ENCODE assay signal across 25 cellular contexts in genomic region chr1:217389895-217390294, GRCh38.
A peak's percentile ranks its signal among the peaks of the same experiment; 100 is the strongest.
DNase-seq lines count a peak whose midpoint lies in the region; ATAC-seq and TF ChIP-seq lines count a peak whose summit lies in the region.
"Had no signal": no experiment of that assay in that cellular context is flagged by ENCODE, and none has a peak within 500 bp of the region (broad histone marks: within the 10 kb centered on the region; RNA-seq: fewer than 3 reads in every experiment).

No MANE protein-coding gene starts in this region.

- no peaks in the 10 kb centered on the region for H3K4me1 ChIP-seq in breast epithelium
- H3K4me1 ChIP-seq: tibial artery, vagina had no signal

- no peaks in the 10 kb centered on the region for H3K36me3 ChIP-seq in breast epithelium
- H3K36me3 ChIP-seq: brain microvascular endothelial cell, tibial artery, vagina had no signal

- no peaks in the 10 kb centered on the region for H3K9me3 ChIP-seq in breast epithelium
- H3K9me3 ChIP-seq: tibial artery, vagina had no signal

- no peak for DNase-seq in stimulated activated CD4-positive, alpha-beta T cell treated with anti-CD3 and anti-CD28 coated beads, Interleukin-4, amount 100 ng/mL, for 24 hours
- DNase-seq in breast epithelium (ENCODE audit: low spot score in 2 of 2) (no peak), nucleus accumbens (lab: John Stamatoyannopoulos, UW) (no peak)
- DNase-seq: activated CD8-positive, alpha-beta memory T cell treated with anti-CD3 and anti-CD28 coated beads, Interleukin-2, amount 50 U/mL, for 48 hours; activated CD8-positive, alpha-beta T cell treated with anti-CD3 and anti-CD28 coated beads for 36 hours; amniotic stem cell; brain microvascular endothelial cell; H7; KBM-7; NCI-H1092 treated with DMSO at 0.1 percent for 48 hours; NCI-H1694 treated with DMSO at 0.1 percent for 48 hours; NCI-H446 treated with DMSO at 0.1 percent for 48 hours; NCI-H774; SHP77 treated with DMSO at 0.1 percent for 48 hours; stimulated activated CD4-positive, alpha-beta T cell treated with anti-CD3 and anti-CD28 coated beads, Interleukin-12 subunit alpha, Interleukin-12 subunit beta, amount 100 ng/mL, for 4 hours; stimulated activated CD4-positive, alpha-beta T cell treated with anti-CD3 and anti-CD28 coated beads, Interleukin-4, amount 100 ng/mL, for 4 hours; T-helper 2 cell; tibial artery had no signal

- TF ChIP-seq POLR2A in breast epithelium (IDR thresholded peaks at IDR 0.05), result no peak

- no peak for TF ChIP-seq CTCF in breast epithelium (IDR thresholded peaks at IDR 0.05)

- intact Hi-C loops in breast epithelium (cut with DNase I; ENCODE audit: low total_unique reads), result no loop called here

- H3K4me3 ChIP-seq in breast epithelium, result no peak overlapping the region
- H3K4me3 ChIP-seq: tibial artery, vagina had no signal

- no peaks in the 10 kb centered on the region for H3K27me3 ChIP-seq in breast epithelium
- H3K27me3 ChIP-seq: brain microvascular endothelial cell, tibial artery, vagina had no signal

- ATAC-seq in GM18909 (IDR thresholded peaks at IDR 0.05; ENCODE audit: poor library complexity, unreplicated experiment), result peak; percentile 84
- peak; percentile 68 for ATAC-seq in GM21528 (IDR thresholded peaks at IDR 0.05; ENCODE audit: low FRiP score, unreplicated experiment)
- peak; percentile 58 for ATAC-seq in HG03108 (IDR thresholded peaks at IDR 0.05; ENCODE audit: unreplicated experiment)
- no peak for ATAC-seq in HG03025 (IDR thresholded peaks at IDR 0.05; ENCODE audit: low FRiP score, unreplicated experiment)
- ATAC-seq: activated CD8-positive, alpha-beta T cell treated with anti-CD3 and anti-CD28 coated beads for 36 hours; activated T-helper 17 cell treated with anti-CD3 and anti-CD28 coated beads, Interleukin-2, amount 50 U/mL, for 72 hours; sciatic nerve had no signal

- H3K27ac ChIP-seq in breast epithelium, result no peak overlapping the region
- H3K27ac ChIP-seq: brain microvascular endothelial cell, tibial artery, vagina had no signal
